ENCODE assay signal across 1 cellular context in genomic region chr2:233463586-233463985, GRCh38.
A peak's percentile ranks its signal among the peaks of the same experiment; 100 is the strongest.
TF ChIP-seq lines count a peak whose summit lies in the region.

No MANE protein-coding gene starts in this region.

TF ChIP-seq in K562, 482 proteins besides CTCF, POLR2A, EP300 and RAD21 (continued from another document):
- no peak for TF ChIP-seq RBFOX2 (IDR thresholded peaks at IDR 0.05; ENCODE audit: low read depth, low read length)
- peak; percentile 42 for TF ChIP-seq HNRNPLL (IDR thresholded peaks at IDR 0.05; ENCODE audit: low read depth, low read length, poor library complexity, severe bottlenecking)
- TF ChIP-seq, protein P1, sequence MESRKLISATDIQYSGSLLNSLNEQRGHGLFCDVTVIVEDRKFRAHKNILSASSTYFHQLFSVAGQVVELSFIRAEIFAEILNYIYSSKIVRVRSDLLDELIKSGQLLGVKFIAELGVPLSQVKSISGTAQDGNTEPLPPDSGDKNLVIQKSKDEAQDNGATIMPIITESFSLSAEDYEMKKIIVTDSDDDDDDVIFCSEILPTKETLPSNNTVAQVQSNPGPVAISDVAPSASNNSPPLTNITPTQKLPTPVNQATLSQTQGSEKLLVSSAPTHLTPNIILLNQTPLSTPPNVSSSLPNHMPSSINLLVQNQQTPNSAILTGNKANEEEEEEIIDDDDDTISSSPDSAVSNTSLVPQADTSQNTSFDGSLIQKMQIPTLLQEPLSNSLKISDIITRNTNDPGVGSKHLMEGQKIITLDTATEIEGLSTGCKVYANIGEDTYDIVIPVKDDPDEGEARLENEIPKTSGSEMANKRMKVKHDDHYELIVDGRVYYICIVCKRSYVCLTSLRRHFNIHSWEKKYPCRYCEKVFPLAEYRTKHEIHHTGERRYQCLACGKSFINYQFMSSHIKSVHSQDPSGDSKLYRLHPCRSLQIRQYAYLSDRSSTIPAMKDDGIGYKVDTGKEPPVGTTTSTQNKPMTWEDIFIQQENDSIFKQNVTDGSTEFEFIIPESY (CRISPR knock-in tag; IDR thresholded peaks at IDR 0.05) = no peak
- TF ChIP-seq ZNF445 (CRISPR knock-in tag; IDR thresholded peaks at IDR 0.05; ENCODE audit: low read depth) = no peak
